Comparison of ENCODE assay signal across 12 cellular contexts in the genomic region with DNA sequence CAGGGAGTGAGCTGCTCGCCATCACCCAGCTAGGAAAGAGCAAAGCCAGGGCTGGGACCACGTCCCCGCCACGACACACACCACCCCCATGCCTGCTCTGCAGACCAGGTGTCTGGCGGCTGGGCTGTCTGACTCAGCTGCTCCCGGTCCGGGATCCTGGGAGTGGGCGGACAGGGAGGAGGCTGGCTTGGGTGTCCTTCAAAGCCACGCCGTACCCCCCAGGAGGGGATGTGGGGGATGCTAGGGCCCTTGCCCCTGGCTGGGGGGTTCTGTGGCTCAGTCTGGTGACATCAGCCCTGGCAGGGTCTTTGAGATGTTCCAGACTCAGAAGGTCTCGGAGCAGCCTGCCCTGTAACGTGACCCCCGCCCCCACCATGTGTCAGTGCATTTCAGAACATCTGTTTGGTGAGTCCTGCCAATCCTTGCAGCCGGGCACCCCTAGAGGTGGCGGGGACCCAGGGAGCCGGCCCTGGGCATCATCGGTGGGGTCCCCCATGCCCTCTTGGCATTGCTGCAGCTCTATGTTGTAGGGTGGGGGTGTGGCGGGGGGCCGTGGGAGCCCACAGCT.
A peak's percentile ranks its signal among the peaks of the same experiment; 100 is the strongest.
DNase-seq lines count a peak whose midpoint lies in the region; ATAC-seq and TF ChIP-seq lines count a peak whose summit lies in the region.
"Had no signal": no experiment of that assay in that cellular context is flagged by ENCODE, and none has a peak within 500 bp of the region (broad histone marks: within the 10 kb centered on the region; RNA-seq: fewer than 3 reads in every experiment).

No MANE protein-coding gene starts in this region.

- peak overlapping the region; percentile 72 for H3K27ac ChIP-seq in left ventricle myocardium inferior (replicated peaks)

- intact Hi-C loops in left ventricle myocardium inferior (cut with micrococcal nuclease): no loop called here
- intact Hi-C loops in sciatic nerve (cut with DNase I): no loop called here

- no peaks in the 10 kb centered on the region for H3K36me3 Mint-ChIP-seq in T-helper 2 cell treated with Interferon-gamma antibody and Interleukin-4, amounts not matched to agents 5 μg/mL and 100 μg/mL, for 36 hours (ENCODE audit: low read depth)
- H3K36me3 Mint-ChIP-seq: CD4-positive, CD25-positive, alpha-beta regulatory T cell had no signal

- peaks cover 20% of the 10 kb centered on the region for H3K27me3 ChIP-seq in adipocyte (replicated peaks; ENCODE audit: control insufficient read depth, insufficient read depth, low read length)
- H3K27me3 ChIP-seq in left ventricle myocardium inferior (ENCODE audit: low read depth): peaks cover 60% of the 10 kb centered on the region

- H3K4me3 ChIP-seq in adipocyte (ENCODE audit: low read length): no peak overlapping the region
- H3K4me3 ChIP-seq in left ventricle myocardium inferior: no peak overlapping the region

- DNase-seq in GM03348 (ENCODE audit: low spot score): peak; percentile 57
- DNase-seq in adipocyte (ENCODE audit: low read depth): peak; percentile 24
- peak; percentile 55 for DNase-seq in left ventricle myocardium inferior
- no peak for DNase-seq in sciatic nerve (ENCODE audit: low spot score)
- DNase-seq in effector CD4-positive, alpha-beta T cell: no peak
- DNase-seq in activated CD4-positive, alpha-beta T cell treated with anti-CD3 and anti-CD28 coated beads, Interleukin-2, amount 50 U/mL, for 48 hours: no peak
- DNase-seq in T-helper 2 cell treated with Interferon-gamma antibody and Interleukin-4, amounts not matched to agents 5 μg/mL and 100 μg/mL, for 36 hours (ENCODE audit: low spot score): no peak
- no peak for DNase-seq in dermis blood vessel endothelial cell
- DNase-seq: activated CD4-positive, CD25-positive, alpha-beta regulatory T cell treated with anti-CD3 and anti-CD28 coated beads, Interleukin-2, amount 50 U/mL, for 72 hours; activated effector memory CD4-positive, alpha-beta T cell treated with anti-CD3 and anti-CD28 coated beads, Interleukin-2, amount 50 U/mL, for 16 hours; CD4-positive, CD25-positive, alpha-beta regulatory T cell; NCI-H187 had no signal

- H3K9me3 ChIP-seq in adipocyte (ENCODE audit: control insufficient read depth, low read length) (no peaks in the 10 kb centered on the region), left ventricle myocardium inferior (replicated peaks) (no peaks in the 10 kb centered on the region)

- H3K9ac ChIP-seq in adipocyte (ENCODE audit: low read length): no peak overlapping the region

- ATAC-seq in sciatic nerve: peak; percentile 54

- H3K4me1 Mint-ChIP-seq in T-helper 2 cell treated with Interferon-gamma antibody and Interleukin-4, amounts not matched to agents 5 μg/mL and 100 μg/mL, for 36 hours (ENCODE audit: low read depth): no peaks in the 10 kb centered on the region
- H3K4me1 Mint-ChIP-seq: CD4-positive, CD25-positive, alpha-beta regulatory T cell had no signal

- H3K27ac Mint-ChIP-seq in T-helper 2 cell treated with Interferon-gamma antibody and Interleukin-4, amounts not matched to agents 5 μg/mL and 100 μg/mL, for 36 hours: no peak overlapping the region
- H3K27ac Mint-ChIP-seq: CD4-positive, CD25-positive, alpha-beta regulatory T cell had no signal

- no peak for TF ChIP-seq CTCF in left ventricle myocardium inferior (IDR thresholded peaks at IDR 0.05; ENCODE audit: borderline replicate concordance)

- H3K4me3 Mint-ChIP-seq in T-helper 2 cell treated with Interferon-gamma antibody and Interleukin-4, amounts not matched to agents 5 μg/mL and 100 μg/mL, for 36 hours: no peak overlapping the region
- H3K4me3 Mint-ChIP-seq: CD4-positive, CD25-positive, alpha-beta regulatory T cell had no signal

- no peaks in the 10 kb centered on the region for H3K36me3 ChIP-seq in adipocyte (ENCODE audit: control insufficient read depth, insufficient read depth, low read length, severe bottlenecking)
- no peaks in the 10 kb centered on the region for H3K36me3 ChIP-seq in left ventricle myocardium inferior

- H3K9me3 Mint-ChIP-seq in T-helper 2 cell treated with Interferon-gamma antibody and Interleukin-4, amounts not matched to agents 5 μg/mL and 100 μg/mL, for 36 hours: no peaks in the 10 kb centered on the region

- peaks cover 28% of the 10 kb centered on the region for H3K4me1 ChIP-seq in adipocyte (ENCODE audit: control insufficient read depth, insufficient read depth, low read length)
- peaks cover 44% of the 10 kb centered on the region for H3K4me1 ChIP-seq in left ventricle myocardium inferior

- H3K27me3 Mint-ChIP-seq in T-helper 2 cell treated with Interferon-gamma antibody and Interleukin-4, amounts not matched to agents 5 μg/mL and 100 μg/mL, for 36 hours (ENCODE audit: low read depth): peaks cover 18% of the 10 kb centered on the region

Comparison
In these comparisons a context has a peak if more than half of its experiments do, and no peak if none do; other contexts are left out.
1. DNase-seq: peak in GM03348 (single experiment), adipocyte (single experiment) and left ventricle myocardium inferior (single experiment); none in sciatic nerve (single experiment), effector CD4-positive, alpha-beta T cell (single experiment), activated CD4-positive, alpha-beta T cell treated with anti-CD3 and anti-CD28 coated beads, Interleukin-2, amount 50 U/mL, for 48 hours (0 of 2), T-helper 2 cell treated with Interferon-gamma antibody and Interleukin-4, amounts not matched to agents 5 μg/mL and 100 μg/mL, for 36 hours (single experiment) and dermis blood vessel endothelial cell (single experiment).